Comparison of ENCODE assay signal across 16 cellular contexts in the genomic region with DNA sequence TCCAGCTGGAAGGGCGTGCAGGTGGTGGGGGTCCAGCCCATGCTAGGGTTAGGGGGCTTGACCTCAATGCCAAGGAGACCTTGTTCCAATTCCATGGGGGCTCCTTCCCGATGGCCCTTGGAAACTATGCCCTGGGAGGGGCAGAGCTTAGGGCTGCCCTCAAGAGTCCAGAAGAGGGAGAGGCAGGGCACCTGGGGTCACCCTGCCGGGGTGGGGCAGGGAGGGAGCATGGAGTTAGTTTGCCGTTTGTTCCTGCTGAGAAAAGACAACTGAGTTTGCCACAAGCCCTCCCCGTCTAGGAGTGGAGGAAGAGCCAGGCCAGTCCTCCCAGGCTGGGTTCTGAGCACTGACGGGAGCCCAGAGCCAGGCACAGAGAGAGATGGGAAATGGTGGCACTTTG. TPM values are rescaled to one million over a fixed set of nuclear protein-coding genes. Genes with fewer than 3 reads are reported as not detected.
A peak's percentile ranks its signal among the peaks of the same experiment; 100 is the strongest.
DNase-seq lines count a peak whose midpoint lies in the region; ATAC-seq and TF ChIP-seq lines count a peak whose summit lies in the region.
"Had no signal": no experiment of that assay in that cellular context is flagged by ENCODE, and none has a peak within 500 bp of the region (broad histone marks: within the 10 kb centered on the region; RNA-seq: fewer than 3 reads in every experiment).

No MANE protein-coding gene starts in this region.

- H3K27ac ChIP-seq in cardiac muscle cell (peak overlapping the region; percentile 96), neuronal stem cell (replicated peaks; ENCODE audit: low read length) (no peak overlapping the region), upper lobe of left lung (peak overlapping the region in 3 of 4 donors; percentile 60 to 78 (median 73))
- H3K27ac ChIP-seq: C4-2B had no signal

- no peak overlapping the region for H2BK120ac ChIP-seq in neuronal stem cell (ENCODE audit: low read depth, low read length)

- no peak overlapping the region for H3K9ac ChIP-seq in neuronal stem cell (ENCODE audit: low read depth, low read length, poor library complexity)

- no peak overlapping the region for H3K23ac ChIP-seq in neuronal stem cell (ENCODE audit: low read depth, low read length, poor library complexity)

- no CpG with 5 or more reads among the region's 6 CpGs for WGBS in neuronal stem cell (ENCODE audit: extremely low coverage in 2 of 2, insufficient read length in 2 of 2, insufficient replicate concordance in 1 of 2), 2 donors
- 61 to 63% methylated on average over 3 to 6 of the region's 6 CpGs for WGBS in upper lobe of left lung, 2 donors

- no peak overlapping the region for H4K8ac ChIP-seq in neuronal stem cell (ENCODE audit: low read depth, low read length)

- no peak for TF ChIP-seq CTCF in cardiac muscle cell (IDR thresholded peaks at IDR 0.05; ENCODE audit: low read depth, low read length)
- TF ChIP-seq CTCF in upper lobe of left lung (IDR thresholded peaks at IDR 0.05) = no peak

- H3K36me3 ChIP-seq in cardiac muscle cell = peaks cover 38% of the 10 kb centered on the region
- H3K36me3 ChIP-seq in neuronal stem cell (replicated peaks in 1 of 2; ENCODE audit: control insufficient read depth in 2 of 2, insufficient read depth in 2 of 2, low read length in 2 of 2) = peaks cover 11 to 13% of the 10 kb centered on the region in 2 donors
- peaks cover 0 to 33% (median 16%) of the 10 kb centered on the region in 4 donors for H3K36me3 ChIP-seq in upper lobe of left lung
- H3K36me3 ChIP-seq: HAP-1 had no signal

- H3K4me1 ChIP-seq in cardiac muscle cell (ENCODE audit: low read depth) = peaks cover 53% of the 10 kb centered on the region
- peaks cover 16 to 19% of the 10 kb centered on the region in 2 donors for H3K4me1 ChIP-seq in neuronal stem cell (ENCODE audit: control insufficient read depth in 2 of 2, insufficient read depth in 1 of 2, low read depth in 1 of 2, low read length in 2 of 2)
- peaks cover 6 to 37% (median 22%) of the 10 kb centered on the region in 4 donors for H3K4me1 ChIP-seq in upper lobe of left lung
- H3K4me1 ChIP-seq: HAP-1 had no signal

- no peak for TF ChIP-seq EP300 in upper lobe of left lung (IDR thresholded peaks at IDR 0.05)

- no peak overlapping the region for H3K4me2 ChIP-seq in neuronal stem cell (ENCODE audit: insufficient read depth, low read length, poor library complexity, severe bottlenecking)

- H3K9me3 ChIP-seq in cardiac muscle cell (ENCODE audit: low read depth) (no peaks in the 10 kb centered on the region), neuronal stem cell (replicated peaks in 1 of 2; ENCODE audit: control insufficient read depth in 2 of 2, insufficient read depth in 1 of 2, low read depth in 1 of 2, low read length in 2 of 2) (peaks cover 0 to 3% of the 10 kb centered on the region in 2 donors), upper lobe of left lung (no peaks in the 10 kb centered on the region)
- H3K9me3 ChIP-seq: Caco-2, HAP-1 had no signal

- DNase-seq in cardiac muscle cell (ENCODE audit: low read depth in 1 of 2, low spot score in 1 of 2) = no peak
- DNase-seq in cardiac septum (ENCODE audit: low spot score) = no peak
- peak; percentile 48 for DNase-seq in islet precursor cell
- DNase-seq in neuronal stem cell (ENCODE audit: low spot score) = no peak
- DNase-seq in upper lobe of left lung = no peak
- no peak for DNase-seq in HPDE6-E6E7 (ENCODE audit: extremely low spot score)
- no peak for DNase-seq in NCI-H1105 treated with DMSO at 0.1 percent for 48 hours (lab: John Stamatoyannopoulos, UW)
- DNase-seq in DMS 273 (lab: John Stamatoyannopoulos, UW; ENCODE audit: unreplicated experiment) = no peak
- DNase-seq: DMS53, NCI-H1436 treated with DMSO at 0.1 percent for 48 hours, NCI-H2081 treated with DMSO at 0.1 percent for 48 hours, NCI-H2227 treated with DMSO at 0.1 percent for 48 hours, NCI-H526 had no signal

- no peaks in the 10 kb centered on the region for H3K79me1 ChIP-seq in neuronal stem cell (ENCODE audit: low read depth, low read length)

- H3K4ac ChIP-seq in neuronal stem cell (ENCODE audit: low read length) = no peak overlapping the region

- H2AFZ ChIP-seq in neuronal stem cell (ENCODE audit: low read length) = peak overlapping the region; percentile 89

- no peak overlapping the region for H2AK5ac ChIP-seq in neuronal stem cell (ENCODE audit: low read depth, low read length)

- H3K4me3 ChIP-seq in cardiac muscle cell = no peak overlapping the region
- no peak overlapping the region for H3K4me3 ChIP-seq in neuronal stem cell (ENCODE audit: low read length in 2 of 2)
- no peak overlapping the region for H3K4me3 ChIP-seq in upper lobe of left lung
- H3K4me3 ChIP-seq: HAP-1 had no signal

- H3K27me3 ChIP-seq in cardiac muscle cell (no peaks in the 10 kb centered on the region), neuronal stem cell (ENCODE audit: control insufficient read depth in 3 of 3, insufficient read depth in 3 of 3, low read depth in 1 of 3, low read length in 3 of 3) (no peaks in the 10 kb centered on the region), upper lobe of left lung (no peaks in the 10 kb centered on the region)

- no peak for TF ChIP-seq POLR2A in upper lobe of left lung (IDR thresholded peaks at IDR 0.05)

- no peak for ATAC-seq in upper lobe of left lung (ENCODE audit: low FRiP score in 2 of 2)

- H2BK12ac ChIP-seq in neuronal stem cell (ENCODE audit: low read length) = no peak overlapping the region

- intact Hi-C loops in cardiac septum (cut with DNase I) = no loop called here

- no peak overlapping the region for H4K91ac ChIP-seq in neuronal stem cell (ENCODE audit: low read depth, low read length, poor library complexity)

- H2BK15ac ChIP-seq in neuronal stem cell (ENCODE audit: low read length) = no peak overlapping the region

- no peak overlapping the region for H2BK5ac ChIP-seq in neuronal stem cell (ENCODE audit: low read length)

- no peak overlapping the region for H3K14ac ChIP-seq in neuronal stem cell (ENCODE audit: low read length)

- H3K18ac ChIP-seq in neuronal stem cell (ENCODE audit: low read length) = peak overlapping the region; percentile 33

RNA-seq across cellular contexts. Expression of a gene that starts 21.4 kb away (rescaled TPM):
- total RNA-seq in cardiac muscle cell = 391 and 473 TPM in 2 replicates
- polyA plus RNA-seq in cardiac muscle cell = 317 and 388 TPM in 2 replicates
- total RNA-seq in cardiac septum = 53.5 TPM
- polyA plus RNA-seq in neuronal stem cell (2013, experiment 1 of 2) = 10.1 TPM
- polyA plus RNA-seq in neuronal stem cell (2013, experiment 2 of 2) = 10.1 TPM
- total RNA-seq in upper lobe of left lung = 10 to 100 TPM; 14.7 to 30.5 (median 25.3) TPM

RNA-seq across cellular contexts. Expression of a gene that starts 45.7 kb away (rescaled TPM):
- 41.4 and 48.3 TPM in 2 replicates for total RNA-seq in cardiac muscle cell
- 40.2 and 60.8 TPM in 2 replicates for polyA plus RNA-seq in cardiac muscle cell
- 36.0 TPM for total RNA-seq in cardiac septum
- 40.5 TPM for polyA plus RNA-seq in neuronal stem cell (2013, experiment 1 of 2)
- 39.6 TPM for polyA plus RNA-seq in neuronal stem cell (2013, experiment 2 of 2)
- total RNA-seq in upper lobe of left lung = 10 to 100 TPM; 32.7 to 55.5 (median 46.5) TPM

RNA-seq across cellular contexts. Expression of a gene that starts 46.5 kb away (rescaled TPM):
- total RNA-seq in cardiac muscle cell = 11.6 and 12.4 TPM in 2 replicates
- 12.3 and 13.3 TPM in 2 replicates for polyA plus RNA-seq in cardiac muscle cell
- 7.2 TPM for total RNA-seq in cardiac septum
- 7.0 TPM for polyA plus RNA-seq in neuronal stem cell (2013, experiment 1 of 2)
- 8.3 TPM for polyA plus RNA-seq in neuronal stem cell (2013, experiment 2 of 2)
- total RNA-seq in upper lobe of left lung = 10 to 100 TPM in 4 of 6 donors, 1 to 10 TPM in 2; 8.0 to 28.3 (median 13.3) TPM
